1 cellular context compared by ENCODE assay signal in the genomic region with DNA sequence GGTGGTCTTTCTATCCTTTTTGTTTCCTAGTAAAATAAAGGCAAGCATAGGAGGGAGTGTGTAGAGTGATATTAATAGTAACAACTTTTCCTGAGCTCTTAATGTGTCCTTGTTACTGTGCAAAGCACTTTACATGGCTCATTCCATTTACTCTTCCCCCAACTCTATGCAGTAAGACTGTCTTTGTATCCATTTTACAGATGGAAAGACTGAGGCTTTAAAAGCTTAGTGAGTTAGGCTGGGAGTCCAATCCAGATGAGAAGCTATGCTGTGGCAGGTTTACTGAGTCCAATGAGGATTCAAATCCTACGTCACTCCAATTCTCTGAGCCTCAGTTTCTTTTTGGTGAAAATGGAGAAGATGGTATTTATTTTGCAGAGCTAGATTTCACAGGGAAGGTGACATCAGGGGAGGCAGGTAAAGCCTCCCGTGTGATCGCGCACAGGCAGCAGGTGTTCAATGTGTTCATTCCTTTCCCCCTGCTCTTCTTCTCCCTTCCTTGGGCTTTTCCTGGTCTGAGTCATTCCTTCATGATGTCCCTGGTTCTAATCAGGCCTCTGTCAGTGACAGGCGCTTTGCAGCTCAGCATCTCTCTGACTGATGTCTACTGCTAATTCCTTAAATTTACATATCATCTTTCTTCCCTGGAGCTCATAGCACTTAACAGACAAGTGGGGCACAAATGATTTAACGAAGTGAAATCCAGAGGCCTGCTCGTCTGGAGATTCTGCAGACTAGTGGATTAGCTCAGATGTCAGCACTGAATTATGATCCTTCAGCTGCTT.
TF ChIP-seq lines count a peak whose summit lies in the region.

No MANE protein-coding gene starts in this region.

TF ChIP-seq in K562, 482 proteins besides CTCF, POLR2A, EP300 and RAD21:
- TF ChIP-seq HNRNPL (IDR thresholded peaks at IDR 0.05; ENCODE audit: low read depth, low read length) (no peak), RBM25 (IDR thresholded peaks at IDR 0.05; ENCODE audit: low read depth, low read length, severe bottlenecking) (peak; percentile 53), JUN (IDR thresholded peaks at IDR 0.05; ENCODE audit: borderline replicate concordance, low read depth, low read length) (no peak), JUN (CRISPR knock-in tag; IDR thresholded peaks at IDR 0.05; ENCODE audit: borderline replicate concordance) (no peak), ZNF165 (CRISPR knock-in tag; IDR thresholded peaks at IDR 0.05; ENCODE audit: borderline replicate concordance) (no peak), ZSCAN32 (CRISPR knock-in tag; IDR thresholded peaks at IDR 0.05) (no peak)
